2 cellular contexts compared by ENCODE assay signal in genomic region chr1:233368106-233368783, GRCh38.
TF ChIP-seq lines count a peak whose summit lies in the region.

No MANE protein-coding gene starts in this region.

TF ChIP-seq in HCT116, 20 proteins besides CTCF, POLR2A, EP300 and RAD21:
- TF ChIP-seq EGR1 (IDR thresholded peaks at IDR 0.05; ENCODE audit: low read depth), result no peak
TF ChIP-seq in HCT116: peak in this region for 0.

TF ChIP-seq in K562, 482 proteins besides CTCF, POLR2A, EP300 and RAD21 (continues in another document):
- 0 out of 2 replicates have a peak, but pooled peaks have one; percentile 6 for TF ChIP-seq MAFK (IDR thresholded peaks at IDR 0.05; ENCODE audit: low read length)
- no peak for TF ChIP-seq ZNF133 (CRISPR knock-in tag; IDR thresholded peaks at IDR 0.05)
- no peak for TF ChIP-seq ZKSCAN1 (IDR thresholded peaks at IDR 0.05; ENCODE audit: low read depth, low read length)
- TF ChIP-seq ARID3B (CRISPR knock-in tag; IDR thresholded peaks at IDR 0.05; ENCODE audit: borderline replicate concordance), result no peak
- no peak for TF ChIP-seq HDAC1 (IDR thresholded peaks at IDR 0.05)
- TF ChIP-seq CHD1 (IDR thresholded peaks at IDR 0.05; ENCODE audit: low read length), result no peak
- no peak for TF ChIP-seq HMG20B (CRISPR knock-in tag; IDR thresholded peaks at IDR 0.05)
- TF ChIP-seq BCLAF1 (IDR thresholded peaks at IDR 0.05; ENCODE audit: borderline replicate concordance in 1 of 2, control insufficient read depth in 1 of 2, low read depth in 2 of 2, low read length in 1 of 2), result no peak
- peak; percentile 84 for TF ChIP-seq ZNF316 (IDR thresholded peaks at IDR 0.05)
- peak; percentile 52 for TF ChIP-seq NFE2 (IDR thresholded peaks at IDR 0.05; ENCODE audit: low read depth)
- no peak for TF ChIP-seq ZFP30 (CRISPR knock-in tag; IDR thresholded peaks at IDR 0.05; ENCODE audit: borderline replicate concordance)
- TF ChIP-seq NFYB (IDR thresholded peaks at IDR 0.05; ENCODE audit: extremely low read depth, insufficient read length), result no peak
- TF ChIP-seq PHTF2 (CRISPR knock-in tag; IDR thresholded peaks at IDR 0.05), result no peak
- TF ChIP-seq FOXA1 (IDR thresholded peaks at IDR 0.05; ENCODE audit: borderline replicate concordance), result no peak
- no peak for TF ChIP-seq ZNF449 (CRISPR knock-in tag; IDR thresholded peaks at IDR 0.05)
- TF ChIP-seq C11orf30 (IDR thresholded peaks at IDR 0.05; ENCODE audit: low read depth), result peak; percentile 76
- no peak for TF ChIP-seq TRIM25 (IDR thresholded peaks at IDR 0.05; ENCODE audit: borderline replicate concordance)
- no peak for TF ChIP-seq HOMEZ (CRISPR knock-in tag; IDR thresholded peaks at IDR 0.05)
- 0 out of 2 replicates have a peak, but pooled peaks have one; percentile 15 for TF ChIP-seq MAFF (IDR thresholded peaks at IDR 0.05; ENCODE audit: low read length)
- no peak for TF ChIP-seq CLOCK (CRISPR knock-in tag; IDR thresholded peaks at IDR 0.05; ENCODE audit: borderline replicate concordance)
- no peak for TF ChIP-seq PREB (CRISPR knock-in tag; IDR thresholded peaks at IDR 0.05)
- no peak for TF ChIP-seq BCOR (IDR thresholded peaks at IDR 0.05)
- TF ChIP-seq CREB1 (IDR thresholded peaks at IDR 0.05), result no peak
- TF ChIP-seq CREB1 (CRISPR knock-in tag; IDR thresholded peaks at IDR 0.05), result no peak
- no peak for TF ChIP-seq ELF1 (tag; IDR thresholded peaks at IDR 0.05)
- TF ChIP-seq ZBTB49 (CRISPR knock-in tag; IDR thresholded peaks at IDR 0.05; ENCODE audit: borderline replicate concordance), result no peak
- no peak for TF ChIP-seq NCOR1 (IDR thresholded peaks at IDR 0.05)
- TF ChIP-seq RFX1 (IDR thresholded peaks at IDR 0.05), result no peak
- TF ChIP-seq MTA3 (IDR thresholded peaks at IDR 0.05; ENCODE audit: borderline replicate concordance), result no peak
- TF ChIP-seq ZNF551 (CRISPR knock-in tag; IDR thresholded peaks at IDR 0.05), result no peak
- TF ChIP-seq MAFG (tag; conservative IDR thresholded peaks at IDR 0.05), result peak; percentile 78
- TF ChIP-seq CHCHD3 (CRISPR knock-in tag; IDR thresholded peaks at IDR 0.05), result no peak
- no peak for TF ChIP-seq ZNF79 (CRISPR knock-in tag; IDR thresholded peaks at IDR 0.05; ENCODE audit: low read depth)
- no peak for TF ChIP-seq TBP (optimal IDR thresholded peaks at IDR 0.05; ENCODE audit: low read depth, low read length)
- TF ChIP-seq ETS2 (tag; IDR thresholded peaks at IDR 0.05; ENCODE audit: borderline replicate concordance, poor library complexity, severe bottlenecking), result no peak
- TF ChIP-seq FOSL1 (tag; conservative IDR thresholded peaks at IDR 0.05), result 0 out of 2 replicates have a peak, but pooled peaks have one; percentile 14
- TF ChIP-seq ATF2 (CRISPR knock-in tag; IDR thresholded peaks at IDR 0.05), result no peak
- no peak for TF ChIP-seq ZNF431 (CRISPR knock-in tag; IDR thresholded peaks at IDR 0.05)
- TF ChIP-seq CHAMP1 (IDR thresholded peaks at IDR 0.05), result no peak
- no peak for TF ChIP-seq CGGBP1 (CRISPR knock-in tag; IDR thresholded peaks at IDR 0.05)
